ENCODE assay signal across 13 cellular contexts in genomic region chr10:34731885-34732701, GRCh38.
A peak's percentile ranks its signal among the peaks of the same experiment; 100 is the strongest.
DNase-seq lines count a peak whose midpoint lies in the region; ATAC-seq, FAIRE-seq and TF ChIP-seq lines count a peak whose summit lies in the region.
"Had no signal": no experiment of that assay in that cellular context is flagged by ENCODE, and none has a peak within 500 bp of the region (broad histone marks: within the 10 kb centered on the region; RNA-seq: fewer than 3 reads in every experiment).

No MANE protein-coding gene starts in this region.

- H3K4me1 ChIP-seq in HepG2 (ENCODE audit: insufficient read depth, low read length) (peaks cover 83% of the 10 kb centered on the region), heart right ventricle (peaks cover 0 to 28% (median 21%) of the 10 kb centered on the region in 9 donors)

- DNase-seq in AG09309 (ENCODE audit: low read depth) = peak; percentile 40
- peak; percentile 19 for DNase-seq in LoVo (ENCODE audit: low spot score)
- no peak for DNase-seq in chondrocyte (ENCODE audit: low spot score)
- DNase-seq in HepG2 (ENCODE audit: low spot score) = no peak
- no peak for DNase-seq in NAMALWA (ENCODE audit: low spot score)
- DNase-seq in heart right ventricle = no peak
- DNase-seq: activated T-cell treated with anti-CD3 and anti-CD28 coated beads, Interleukin-2, amount 50 U/mL, for 1 hour; caudate nucleus; NCI-H510A treated with DMSO at 0.1 percent for 48 hours; stimulated activated CD4-positive, alpha-beta T cell treated with anti-CD3 and anti-CD28 coated beads, Interleukin-15, amount 100 ng/mL, for 24 hours had no signal

- no peak for FAIRE-seq in HepG2 (lab: Jason Lieb, UNC)

- intact Hi-C loops in HepG2 (cut with micrococcal nuclease; ENCODE audit: unreplicated experiment) (loop anchor here (10.0 kb wide), 1 partner anchor 47 kb away; no protein-coding TSS in a partner anchor), heart right ventricle (cut with DNase I) (no loop called here)

- POLR2A ChIA-PET in HepG2 (lab: Yijun Ruan, JAX) = interaction anchor here (0.7 to 1.3 kb wide), 4 partner anchors 8 to 82 kb away, joined by 3 to 4 read pairs (median 3); no protein-coding TSS in a partner anchor

- no peak for TF ChIP-seq POLR2A in HepG2 (IDR thresholded peaks at IDR 0.05; ENCODE audit: insufficient read depth in 1 of 2, low read depth in 2 of 2, low read length in 2 of 2)

- in situ Hi-C loops in HepG2 (cut with HindIII; ENCODE audit: extremely low pct_ligation_motif_present, low pct_unique_long_range_greater_than_20kb) = no loop called here

- H3K27me3 Mint-ChIP-seq in chondrocyte (ENCODE audit: low read depth) = no peaks in the 10 kb centered on the region

- H2AFZ ChIP-seq in HepG2 (ENCODE audit: low read length) = no peak overlapping the region

- H3K4me3 ChIP-seq in AG09309 (ENCODE audit: control insufficient read depth, low read depth, low read length) (no peak overlapping the region), HepG2 (replicated peaks in 1 of 3; ENCODE audit: insufficient read depth in 1 of 3, low read depth in 2 of 3, low read length in 3 of 3) (no peak overlapping the region), heart right ventricle (no peak overlapping the region)

- H3K27ac ChIP-seq in HepG2 (ENCODE audit: extremely low read length, insufficient read depth, low read length) (peak overlapping the region; percentile 15), heart right ventricle (no peak overlapping the region)

- H3K79me2 ChIP-seq in HepG2 (ENCODE audit: insufficient read depth, low read length) = peaks cover 79% of the 10 kb centered on the region

- no peak overlapping the region for H3K4me3 Mint-ChIP-seq in chondrocyte (ENCODE audit: unreplicated experiment)
- H3K4me3 Mint-ChIP-seq: neural crest cell had no signal

- H3K4me1 Mint-ChIP-seq in chondrocyte (ENCODE audit: low read depth) = peaks cover 33% of the 10 kb centered on the region

- H3K9me3 ChIP-seq in HepG2 (ENCODE audit: low read length) = no peaks in the 10 kb centered on the region
- no peaks in the 10 kb centered on the region for H3K9me3 ChIP-seq in heart right ventricle

- no peak for TF ChIP-seq EP300 in HepG2 (IDR thresholded peaks at IDR 0.05; ENCODE audit: low read depth in 2 of 2, low read length in 2 of 2)
- no peak for TF ChIP-seq EP300 in HepG2 (CRISPR knock-in tag; IDR thresholded peaks at IDR 0.05; ENCODE audit: borderline replicate concordance)

- no peaks in the 10 kb centered on the region for H3K27me3 ChIP-seq in HepG2 (ENCODE audit: control insufficient read depth in 1 of 2, insufficient read depth in 2 of 2, low read length in 2 of 2)
- H3K27me3 ChIP-seq in heart right ventricle = no peaks in the 10 kb centered on the region

- no peak overlapping the region; the same call in 1 of the 2 replicates for H3K4me2 ChIP-seq in HepG2 (ENCODE audit: low read depth, low read length)

- no peak overlapping the region for H3K9ac ChIP-seq in HepG2 (ENCODE audit: insufficient read depth, low read depth, low read length)

- no peaks in the 10 kb centered on the region for H3K36me3 ChIP-seq in HepG2 (replicated peaks in 1 of 2; ENCODE audit: control insufficient read depth in 1 of 2, insufficient read depth in 2 of 2, low read length in 2 of 2)
- H3K36me3 ChIP-seq in heart right ventricle = no peaks in the 10 kb centered on the region

- H3K9me3 Mint-ChIP-seq in chondrocyte (ENCODE audit: low read depth) = no peaks in the 10 kb centered on the region
- H3K9me3 Mint-ChIP-seq: neural crest cell had no signal

- no peak for TF ChIP-seq RAD21 in HepG2 (CRISPR knock-in tag; IDR thresholded peaks at IDR 0.05)

- CTCF ChIA-PET in HepG2 (lab: Yijun Ruan, JAX; ENCODE audit: low intra/inter-chr PET ratio, low total read pairs) = interaction anchor here (1.1 to 1.7 kb wide), 2 partner anchors 9 to 47 kb away, joined by 3 to 4 read pairs; no protein-coding TSS in a partner anchor

- WGBS in HepG2 (ENCODE audit: low lambda C conversion rate) = 75% methylated on average over 7 of the region's 7 CpGs
- 73 to 76% methylated on average over 7 of the region's 7 CpGs for WGBS in heart right ventricle, 2 donors

- no TSS peak for BruUV-seq in HepG2 (replicated peaks; lab: Mats Ljungman, UMichigan)

- no peak for TF ChIP-seq CTCF in AG09309 (IDR thresholded peaks at IDR 0.05; ENCODE audit: control insufficient read depth, insufficient read depth, low read depth, low read length, missing control alignments)
- no peak for TF ChIP-seq CTCF in chondrocyte (IDR thresholded peaks at IDR 0.05)
- no peak for TF ChIP-seq CTCF in HepG2 (CRISPR knock-in tag; IDR thresholded peaks at IDR 0.05)
- no peak for TF ChIP-seq CTCF in heart right ventricle (IDR thresholded peaks at IDR 0.05)

- peaks cover 18% of the 10 kb centered on the region; the same call in 1 of the 2 replicates for H4K20me1 ChIP-seq in HepG2 (ENCODE audit: insufficient read depth, low read length)

- peak overlapping the region; percentile 81 for H3K27ac Mint-ChIP-seq in chondrocyte (ENCODE audit: unreplicated experiment)

- ATAC-seq in HepG2 (no peak), GM18519 (IDR thresholded peaks at IDR 0.05; ENCODE audit: low FRiP score, unreplicated experiment) (no peak), HG03159 (IDR thresholded peaks at IDR 0.05; ENCODE audit: unreplicated experiment) (no peak), heart right ventricle (no peak)

- no peaks in the 10 kb centered on the region for H3K36me3 Mint-ChIP-seq in chondrocyte (ENCODE audit: low read depth)

TF ChIP-seq in HepG2, 621 proteins besides CTCF, POLR2A, EP300 and RAD21 (continues in another document):
- no peak for TF ChIP-seq CAMTA2 (CRISPR knock-in tag; IDR thresholded peaks at IDR 0.05; ENCODE audit: borderline replicate concordance)
- no peak for TF ChIP-seq ZBTB2 (CRISPR knock-in tag; IDR thresholded peaks at IDR 0.05; ENCODE audit: low read depth)
- TF ChIP-seq STAG1 (CRISPR knock-in tag; IDR thresholded peaks at IDR 0.05) = no peak
- TF ChIP-seq ZNF790 (CRISPR knock-in tag; IDR thresholded peaks at IDR 0.05; ENCODE audit: borderline replicate concordance) = no peak
- no peak for TF ChIP-seq ZNF598 (CRISPR knock-in tag; IDR thresholded peaks at IDR 0.05; ENCODE audit: borderline replicate concordance)
- no peak for TF ChIP-seq PRDM15 (CRISPR knock-in tag; IDR thresholded peaks at IDR 0.05)
- TF ChIP-seq HMGA1 (CRISPR knock-in tag; conservative IDR thresholded peaks at IDR 0.05) = no peak
- TF ChIP-seq HOXA7 (CRISPR knock-in tag; IDR thresholded peaks at IDR 0.05) = no peak
- no peak for TF ChIP-seq ZNF670 (CRISPR knock-in tag; IDR thresholded peaks at IDR 0.05; ENCODE audit: borderline replicate concordance)
- TF ChIP-seq ZBTB33 (CRISPR knock-in tag; IDR thresholded peaks at IDR 0.05) = no peak
- no peak for TF ChIP-seq ZFP82 (CRISPR knock-in tag; IDR thresholded peaks at IDR 0.05; ENCODE audit: borderline replicate concordance)
- TF ChIP-seq RFXANK (CRISPR knock-in tag; IDR thresholded peaks at IDR 0.05) = no peak

Comparison
In these comparisons a context has a peak if more than half of its experiments do, and no peak if none do; other contexts are left out.
1. DNase-seq: peak in AG09309 (single experiment) and LoVo (single experiment); none in chondrocyte (single experiment), HepG2 (single experiment), NAMALWA (single experiment) and heart right ventricle (0 of 2).